ENCODE assay signal across 1 cellular context in genomic region chr13:24038405-24038804, GRCh38.
TF ChIP-seq lines count a peak whose summit lies in the region.

No MANE protein-coding gene starts in this region.

TF ChIP-seq in HepG2, 621 proteins besides CTCF, POLR2A, EP300 and RAD21 (continued from another document):
- TF ChIP-seq, protein P1, sequence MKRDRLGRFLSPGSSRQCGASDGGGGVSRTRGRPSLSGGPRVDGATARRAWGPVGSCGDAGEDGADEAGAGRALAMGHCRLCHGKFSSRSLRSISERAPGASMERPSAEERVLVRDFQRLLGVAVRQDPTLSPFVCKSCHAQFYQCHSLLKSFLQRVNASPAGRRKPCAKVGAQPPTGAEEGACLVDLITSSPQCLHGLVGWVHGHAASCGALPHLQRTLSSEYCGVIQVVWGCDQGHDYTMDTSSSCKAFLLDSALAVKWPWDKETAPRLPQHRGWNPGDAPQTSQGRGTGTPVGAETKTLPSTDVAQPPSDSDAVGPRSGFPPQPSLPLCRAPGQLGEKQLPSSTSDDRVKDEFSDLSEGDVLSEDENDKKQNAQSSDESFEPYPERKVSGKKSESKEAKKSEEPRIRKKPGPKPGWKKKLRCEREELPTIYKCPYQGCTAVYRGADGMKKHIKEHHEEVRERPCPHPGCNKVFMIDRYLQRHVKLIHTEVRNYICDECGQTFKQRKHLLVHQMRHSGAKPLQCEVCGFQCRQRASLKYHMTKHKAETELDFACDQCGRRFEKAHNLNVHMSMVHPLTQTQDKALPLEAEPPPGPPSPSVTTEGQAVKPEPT (CRISPR knock-in tag; IDR thresholded peaks at IDR 0.05; ENCODE audit: low read depth) = no peak
